In the genomic region with DNA sequence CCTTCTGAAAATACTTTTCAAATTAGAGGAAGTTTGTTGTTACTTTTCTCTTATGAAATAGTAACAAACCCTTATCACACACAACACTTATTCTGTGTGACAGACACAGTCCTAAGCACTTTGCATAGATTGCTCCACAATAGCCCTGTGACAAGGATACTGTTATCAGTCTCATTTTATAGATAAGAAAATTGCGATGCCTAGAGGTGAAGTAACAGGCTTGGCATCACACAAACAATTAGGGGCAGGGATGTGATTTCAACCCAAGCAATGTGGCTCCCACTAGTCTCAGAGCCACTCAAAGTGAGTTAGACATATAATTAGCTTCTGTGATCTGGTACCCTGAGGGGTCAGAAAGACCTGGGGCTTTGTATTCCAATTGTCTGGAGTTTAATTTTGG, we compare ENCODE assay signal across 21 cellular contexts.
"Had no signal": no experiment of that assay in that cellular context is flagged by ENCODE, and none has a peak within 500 bp of the region (broad histone marks: within the 10 kb centered on the region; RNA-seq: fewer than 3 reads in every experiment).

No MANE protein-coding gene starts in this region.

- H3K4me1 Mint-ChIP-seq: naive thymus-derived CD8-positive, alpha-beta T cell; stimulated activated effector memory CD8-positive, alpha-beta T cell treated with anti-CD3 and anti-CD28 coated beads, Interleukin-12 subunit alpha, Interleukin-12 subunit beta, amount 100 ng/mL, for 72 hours had no signal

- H3K36me3 ChIP-seq: esophagus squamous epithelium, gastroesophageal sphincter, left lung, neutrophil, suprapubic skin, thyroid gland, upper lobe of left lung, uterus had no signal

- FAIRE-seq: keratinocyte, small intestine had no signal

- H3K9me3 Mint-ChIP-seq: naive thymus-derived CD8-positive, alpha-beta T cell; stimulated activated effector memory CD8-positive, alpha-beta T cell treated with anti-CD3 and anti-CD28 coated beads, Interleukin-12 subunit alpha, Interleukin-12 subunit beta, amount 100 ng/mL, for 72 hours had no signal

- H3K4me1 ChIP-seq: esophagus squamous epithelium, gastroesophageal sphincter, left lung, suprapubic skin, thyroid gland, upper lobe of left lung, uterus had no signal

- ATAC-seq: gastroesophageal sphincter; left lung; naive thymus-derived CD8-positive, alpha-beta T cell; stimulated activated effector memory CD8-positive, alpha-beta T cell treated with anti-CD3 and anti-CD28 coated beads, Interleukin-12 subunit alpha, Interleukin-12 subunit beta, amount 100 ng/mL, for 72 hours; stimulated activated naive CD8-positive, alpha-beta T cell treated with anti-CD3 and anti-CD28 coated beads, Interleukin-15, Interleukin-2, amounts not matched to agents 100 U/mL and 50 U/mL, for 24 hours had no signal

- H3K4me3 Mint-ChIP-seq: naive thymus-derived CD8-positive, alpha-beta T cell; stimulated activated effector memory CD8-positive, alpha-beta T cell treated with anti-CD3 and anti-CD28 coated beads, Interleukin-12 subunit alpha, Interleukin-12 subunit beta, amount 100 ng/mL, for 72 hours had no signal

- H3K4me3 ChIP-seq: esophagus squamous epithelium, gastroesophageal sphincter, left lung, lung, suprapubic skin, thyroid gland, upper lobe of left lung, uterus had no signal

- DNase-seq: effector memory CD4-positive, alpha-beta T cell; esophagus squamous epithelium; foreskin fibroblast; glutamatergic neuron; left lung; naive thymus-derived CD8-positive, alpha-beta T cell; right cardiac atrium; small intestine; stimulated activated CD4-positive, alpha-beta T cell treated with anti-CD3 and anti-CD28 coated beads, Interleukin-12 subunit alpha, Interleukin-12 subunit beta, amount 100 ng/mL, for 4 hours; stimulated activated CD8-positive, alpha-beta memory T cell treated with anti-CD3 and anti-CD28 coated beads, Interleukin-4, amount 100 ng/mL, for 48 hours; stimulated activated naive CD8-positive, alpha-beta T cell treated with anti-CD3 and anti-CD28 coated beads, Interleukin-15, Interleukin-2, amounts not matched to agents 100 U/mL and 50 U/mL, for 24 hours; thyroid gland; upper lobe of left lung; uterus had no signal

- H3K27ac ChIP-seq: epithelial cell of prostate, esophagus squamous epithelium, gastroesophageal sphincter, left lung, neutrophil, suprapubic skin, thyroid gland, upper lobe of left lung, uterus had no signal

- H3K9me3 ChIP-seq: esophagus squamous epithelium, gastroesophageal sphincter, left lung, neutrophil, suprapubic skin, thyroid gland, upper lobe of left lung, uterus had no signal

- H3K27me3 ChIP-seq: esophagus squamous epithelium, gastroesophageal sphincter, left lung, neutrophil, suprapubic skin, thyroid gland, upper lobe of left lung, uterus had no signal

- H3K36me3 Mint-ChIP-seq: naive thymus-derived CD8-positive, alpha-beta T cell; stimulated activated effector memory CD8-positive, alpha-beta T cell treated with anti-CD3 and anti-CD28 coated beads, Interleukin-12 subunit alpha, Interleukin-12 subunit beta, amount 100 ng/mL, for 72 hours had no signal

- H3K27ac Mint-ChIP-seq: naive thymus-derived CD8-positive, alpha-beta T cell; stimulated activated effector memory CD8-positive, alpha-beta T cell treated with anti-CD3 and anti-CD28 coated beads, Interleukin-12 subunit alpha, Interleukin-12 subunit beta, amount 100 ng/mL, for 72 hours had no signal
